10 cellular contexts compared by ENCODE assay signal in genomic region chr3:61236556-61236955, GRCh38. TPM values are rescaled to one million over a fixed set of nuclear protein-coding genes. Genes with fewer than 3 reads are reported as not detected.
A peak's percentile ranks its signal among the peaks of the same experiment; 100 is the strongest.
DNase-seq lines count a peak whose midpoint lies in the region; ATAC-seq, FAIRE-seq and TF ChIP-seq lines count a peak whose summit lies in the region.
"Had no signal": no experiment of that assay in that cellular context is flagged by ENCODE, and none has a peak within 500 bp of the region (broad histone marks: within the 10 kb centered on the region; RNA-seq: fewer than 3 reads in every experiment).

No MANE protein-coding gene starts in this region.

- ATAC-seq in GM18519 (IDR thresholded peaks at IDR 0.05; ENCODE audit: low FRiP score, unreplicated experiment) (peak; percentile 81), GM21423 (IDR thresholded peaks at IDR 0.05; ENCODE audit: unreplicated experiment) (peak; percentile 86), HG03159 (IDR thresholded peaks at IDR 0.05; ENCODE audit: unreplicated experiment) (peak; percentile 80), heart left ventricle (peak; percentile 43 to 75 (median 70))

- intact Hi-C loops in heart left ventricle (cut with DNase I): no loop called here

- H3K36me3 ChIP-seq in heart left ventricle: no peaks in the 10 kb centered on the region
- H3K36me3 ChIP-seq in small intestine (ENCODE audit: control insufficient read depth in 2 of 2, insufficient read depth in 2 of 2, low read length in 2 of 2): no peaks in the 10 kb centered on the region

- TF ChIP-seq CTCF in heart left ventricle (IDR thresholded peaks at IDR 0.05): no peak

- no peak for TF ChIP-seq POLR2A in heart left ventricle (IDR thresholded peaks at IDR 0.05)

- no peak overlapping the region for H3K4me3 ChIP-seq in heart left ventricle
- H3K4me3 ChIP-seq in small intestine (ENCODE audit: low read depth in 1 of 2, low read length in 2 of 2): no peak overlapping the region
- H3K4me3 ChIP-seq: lung had no signal

- H3K27ac ChIP-seq in heart left ventricle (no peak overlapping the region), small intestine (ENCODE audit: low read depth in 1 of 2, low read length in 1 of 2) (no peak overlapping the region)

- H3K9me3 ChIP-seq in heart left ventricle (no peaks in the 10 kb centered on the region), small intestine (ENCODE audit: control insufficient read depth, low read depth) (no peaks in the 10 kb centered on the region)

- FAIRE-seq in small intestine (lab: Jason Lieb, UNC): no peak
- FAIRE-seq: urothelium cell line had no signal

- DNase-seq in heart left ventricle: peak in 1 of 5 donors; percentile 27
- DNase-seq in Ammon's horn (ENCODE audit: low spot score): no peak
- DNase-seq in NCI-H1417 (lab: John Stamatoyannopoulos, UW): no peak
- DNase-seq in small intestine: no peak
- DNase-seq in middle frontal gyrus (ENCODE audit: extremely low spot score, low spot score): no peak

- H3K27me3 ChIP-seq in heart left ventricle: no peaks in the 10 kb centered on the region
- no peaks in the 10 kb centered on the region for H3K27me3 ChIP-seq in small intestine (ENCODE audit: control insufficient read depth in 2 of 2, insufficient read depth in 2 of 2, low read length in 2 of 2)

- H3K4me1 ChIP-seq in heart left ventricle: peaks cover 0 to 19% (median 7%) of the 10 kb centered on the region in 12 donors
- H3K4me1 ChIP-seq in small intestine (ENCODE audit: control insufficient read depth in 2 of 2, insufficient read depth in 1 of 2, low read depth in 1 of 2, low read length in 1 of 2): no peaks in the 10 kb centered on the region

RNA-seq across cellular contexts. Expression of gene FHIT, which starts 14.7 kb away (rescaled TPM):
- total RNA-seq in heart left ventricle: 10 to 100 TPM; 12.1 to 26.8 (median 18.5) TPM
- polyA plus RNA-seq in heart left ventricle (10 to 100 TPM in 1 of 2 donors, 1 to 10 TPM in 1; 4.2 to 16.5 TPM), small intestine (1 to 10 TPM; 4.4 to 8.1 (median 5.9) TPM)
